Comparison of ENCODE assay signal across 20 cellular contexts in the genomic region with DNA sequence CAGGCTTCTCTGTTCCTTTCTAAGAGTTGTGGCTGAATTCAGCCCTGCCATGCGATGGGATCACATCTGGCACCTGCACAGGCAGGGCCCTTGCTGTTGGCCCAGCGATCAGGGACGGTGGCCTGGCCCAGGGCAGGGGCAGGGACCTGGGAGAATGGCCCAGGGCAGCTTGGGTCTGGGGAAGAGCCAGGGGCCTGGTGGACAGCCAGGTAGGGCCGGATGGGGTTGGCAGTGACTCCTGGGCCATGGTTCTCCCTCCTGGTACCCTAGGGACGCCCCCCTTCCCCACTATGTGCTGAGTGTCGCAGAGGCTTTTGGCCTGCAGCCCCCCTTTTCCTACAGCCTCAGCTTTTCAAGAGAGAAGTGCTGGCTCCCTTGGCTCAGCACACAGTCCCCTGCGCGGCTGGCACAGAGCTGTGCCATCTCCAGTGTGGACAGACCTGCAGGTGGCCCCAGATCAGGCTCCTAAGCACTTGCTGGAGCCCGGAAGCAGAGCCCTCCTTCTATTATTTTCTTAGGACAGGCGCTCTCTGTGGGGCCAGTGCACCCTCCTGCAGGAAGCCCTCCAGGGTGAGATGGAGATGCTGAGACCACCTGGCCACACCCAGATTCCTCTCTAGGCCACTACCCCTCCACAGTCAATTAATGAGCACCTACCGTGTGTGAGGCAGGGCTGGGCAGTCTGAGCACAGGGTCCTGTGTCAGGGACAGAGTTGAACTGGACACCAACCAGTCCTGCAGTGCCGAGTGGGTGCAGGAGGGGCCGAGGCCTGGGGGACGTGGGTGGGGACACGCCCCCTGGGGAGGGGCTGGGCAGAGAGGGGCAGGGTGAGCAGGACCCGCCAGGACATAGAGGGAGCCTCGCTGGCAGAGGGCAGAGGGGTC.
DNase-seq lines count a peak whose midpoint lies in the region; ATAC-seq and TF ChIP-seq lines count a peak whose summit lies in the region.
"Had no signal": no experiment of that assay in that cellular context is flagged by ENCODE, and none has a peak within 500 bp of the region (broad histone marks: within the 10 kb centered on the region; RNA-seq: fewer than 3 reads in every experiment).

No MANE protein-coding gene starts in this region.

- no peak overlapping the region for H3K9ac ChIP-seq in endodermal cell (ENCODE audit: extremely low read depth, low read length, poor library complexity, severe bottlenecking)

- no peak overlapping the region for H3K27ac Mint-ChIP-seq in natural killer cell treated with Interleukin-12 subunit alpha and Interleukin-12 subunit beta and Interleukin-15 and Interleukin-18, amount 100 ng/mL, for 72 hours
- H3K27ac Mint-ChIP-seq in natural killer cell (no peak overlapping the region), endodermal cell (no peak overlapping the region)
- H3K27ac Mint-ChIP-seq: activated CD8-positive, alpha-beta T cell treated with anti-CD3 and anti-CD28 coated beads, Interleukin-2, amount 10 ng/mL, durations not matched to agents 7 days and 5 days; activated naive CD8-positive, alpha-beta T cell treated with anti-CD3 and anti-CD28 coated beads for 36 hours; stimulated activated naive CD8-positive, alpha-beta T cell treated with anti-CD3 and anti-CD28 coated beads, Interleukin-15, Interleukin-2, amounts not matched to agents 100 ng/mL and 50 ng/mL, for 24 hours had no signal

- H3K4me1 Mint-ChIP-seq in natural killer cell treated with Interleukin-12 subunit alpha and Interleukin-12 subunit beta and Interleukin-15 and Interleukin-18, amount 100 ng/mL, for 72 hours (ENCODE audit: low read depth in 2 of 2), result peaks cover 7 to 8% of the 10 kb centered on the region in 2 donors
- H3K4me1 Mint-ChIP-seq in natural killer cell, result peaks cover 6 to 8% of the 10 kb centered on the region in 2 donors
- peaks cover 21% of the 10 kb centered on the region for H3K4me1 Mint-ChIP-seq in endodermal cell

- peak; percentile 50 for DNase-seq in natural killer cell treated with Interleukin-12 subunit alpha and Interleukin-12 subunit beta and Interleukin-15 and Interleukin-18, amount 100 ng/mL, for 72 hours (ENCODE audit: low spot score)
- DNase-seq in natural killer cell (no peak), endodermal cell (no peak), NK-92 (lab: John Stamatoyannopoulos, UW; ENCODE audit: unreplicated experiment) (no peak), T-helper 9 cell (no peak), NCI-H2227 (lab: John Stamatoyannopoulos, UW; ENCODE audit: unreplicated experiment) (no peak), SK-N-DZ (ENCODE audit: low spot score) (no peak)
- DNase-seq: activated naive CD8-positive, alpha-beta T cell treated with anti-CD3 and anti-CD28 coated beads for 36 hours; GOT3; NCI-H2081; NCI-H446 treated with DMSO at 0.1 percent for 48 hours; NCI-H82; nucleus accumbens had no signal

- ATAC-seq in natural killer cell treated with Interleukin-12 subunit alpha and Interleukin-12 subunit beta and Interleukin-15 and Interleukin-18, amount 100 ng/mL, for 72 hours, result peak in 1 of 2 donors; percentile 7
- ATAC-seq in natural killer cell (no peak), HG03066 (IDR thresholded peaks at IDR 0.05; ENCODE audit: low read depth, unreplicated experiment) (peak; percentile 2)
- ATAC-seq: A549 had no signal

- WGBS in endodermal cell (ENCODE audit: insufficient coverage in 1 of 2, insufficient read length in 1 of 2), 2 experiments, result 88 to 94% methylated on average over 8 to 17 of the region's 17 CpGs

- TF ChIP-seq CTCF in natural killer cell (IDR thresholded peaks at IDR 0.05) (no peak), endodermal cell (conservative IDR thresholded peaks at IDR 0.05) (no peak)

- intact Hi-C loops in natural killer cell (cut with micrococcal nuclease), result no loop called here

- H3K9me3 ChIP-seq in endodermal cell (ENCODE audit: control insufficient read depth, low read length), result no peaks in the 10 kb centered on the region
- H3K9me3 ChIP-seq: A549 had no signal

- no peaks in the 10 kb centered on the region for H3K36me3 Mint-ChIP-seq in natural killer cell treated with Interleukin-12 subunit alpha and Interleukin-12 subunit beta and Interleukin-15 and Interleukin-18, amount 100 ng/mL, for 72 hours
- H3K36me3 Mint-ChIP-seq in natural killer cell, result no peaks in the 10 kb centered on the region
- H3K36me3 Mint-ChIP-seq in endodermal cell (ENCODE audit: low read depth), result no peaks in the 10 kb centered on the region
- H3K36me3 Mint-ChIP-seq: activated naive CD8-positive, alpha-beta T cell treated with anti-CD3 and anti-CD28 coated beads for 36 hours had no signal

- H3K9me3 Mint-ChIP-seq in natural killer cell treated with Interleukin-12 subunit alpha and Interleukin-12 subunit beta and Interleukin-15 and Interleukin-18, amount 100 ng/mL, for 72 hours, result no peaks in the 10 kb centered on the region
- H3K9me3 Mint-ChIP-seq in natural killer cell, result no peaks in the 10 kb centered on the region
- no peaks in the 10 kb centered on the region for H3K9me3 Mint-ChIP-seq in endodermal cell
- H3K9me3 Mint-ChIP-seq: activated naive CD8-positive, alpha-beta T cell treated with anti-CD3 and anti-CD28 coated beads for 36 hours; stimulated activated naive CD8-positive, alpha-beta T cell treated with anti-CD3 and anti-CD28 coated beads, Interleukin-15, Interleukin-2, amounts not matched to agents 100 ng/mL and 50 ng/mL, for 24 hours had no signal

- H3K4me1 ChIP-seq in endodermal cell (ENCODE audit: control insufficient read depth, insufficient read depth, low read length), result peaks cover 12% of the 10 kb centered on the region

- no peaks in the 10 kb centered on the region for H3K36me3 ChIP-seq in endodermal cell (ENCODE audit: control insufficient read depth, insufficient read depth, low read length)
- H3K36me3 ChIP-seq: cardiac muscle cell had no signal

- H3K4me3 Mint-ChIP-seq in natural killer cell treated with Interleukin-12 subunit alpha and Interleukin-12 subunit beta and Interleukin-15 and Interleukin-18, amount 100 ng/mL, for 72 hours, result no peak overlapping the region
- H3K4me3 Mint-ChIP-seq in natural killer cell (no peak overlapping the region), endodermal cell (no peak overlapping the region)
- H3K4me3 Mint-ChIP-seq: activated CD4-positive, alpha-beta T cell treated with anti-CD3 and anti-CD28 coated beads for 36 hours; activated CD8-positive, alpha-beta T cell treated with anti-CD3 and anti-CD28 coated beads, Interleukin-2, amount 10 ng/mL, durations not matched to agents 7 days and 5 days; activated naive CD8-positive, alpha-beta T cell treated with anti-CD3 and anti-CD28 coated beads for 36 hours had no signal

- no peaks in the 10 kb centered on the region for H3K27me3 ChIP-seq in endodermal cell (ENCODE audit: control insufficient read depth, insufficient read depth, low read length, poor library complexity, severe bottlenecking)

- H3K27me3 Mint-ChIP-seq in natural killer cell treated with Interleukin-12 subunit alpha and Interleukin-12 subunit beta and Interleukin-15 and Interleukin-18, amount 100 ng/mL, for 72 hours, result peaks cover 15 to 18% of the 10 kb centered on the region in 2 donors
- H3K27me3 Mint-ChIP-seq in natural killer cell (ENCODE audit: low read depth in 2 of 2), result peaks cover 2 to 18% of the 10 kb centered on the region in 2 donors
- no peaks in the 10 kb centered on the region for H3K27me3 Mint-ChIP-seq in endodermal cell (ENCODE audit: insufficient read depth)

- H3K4me3 ChIP-seq in endodermal cell (ENCODE audit: low read length), result no peak overlapping the region
- H3K4me3 ChIP-seq: A549, cardiac muscle cell had no signal

- H3K27ac ChIP-seq in endodermal cell (ENCODE audit: low read depth, low read length), result peak overlapping the region; percentile 86
- H3K27ac ChIP-seq: cardiac muscle cell, RWPE1 had no signal
